In the genomic region with DNA sequence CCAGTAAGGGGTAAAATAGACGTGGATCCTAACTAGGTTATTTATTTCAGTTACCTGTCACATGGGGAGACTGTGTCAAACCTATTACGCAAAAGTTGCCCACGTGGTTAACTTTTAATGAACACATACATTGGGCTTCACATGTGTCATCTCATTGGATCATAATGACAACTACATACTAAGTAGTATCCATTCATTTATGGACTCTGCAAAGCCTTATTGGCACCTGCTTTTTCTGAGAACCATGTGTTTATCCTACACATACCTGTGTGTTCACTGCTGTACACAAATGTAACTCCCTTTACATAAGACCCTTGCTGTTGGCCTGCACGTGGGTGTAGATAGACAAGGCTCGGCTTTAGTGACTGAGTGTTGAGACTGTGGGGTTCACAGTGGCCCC, we compare ENCODE assay signal across 9 cellular contexts. TPM values are rescaled to one million over a fixed set of nuclear protein-coding genes. Genes with fewer than 3 reads are reported as not detected.
"Had no signal": no experiment of that assay in that cellular context is flagged by ENCODE, and none has a peak within 500 bp of the region (broad histone marks: within the 10 kb centered on the region; RNA-seq: fewer than 3 reads in every experiment).

No MANE protein-coding gene starts in this region.

- FAIRE-seq: G401.6, GM12878, GM12891, GM12892, GM18507, GM19239 had no signal

- H3K4me3 ChIP-seq: GM12878 had no signal

- ATAC-seq: GM12878 had no signal

- DNase-seq: GDM1, GF-D8 had no signal

RNA-seq across cellular contexts. Expression of gene BPIFA1, which starts 5.1 kb away (rescaled TPM):
- total RNA-seq: G401, GM12878 had no signal
- polyA plus RNA-seq: GM12878 had no signal

RNA-seq across cellular contexts. Expression of gene BPIFA3, which starts 23.8 kb away (rescaled TPM):
- total RNA-seq: G401, GM12878 had no signal
- polyA plus RNA-seq: GM12878 had no signal

RNA-seq across cellular contexts. Expression of gene BPIFB1, which starts 42.1 kb away (rescaled TPM):
- total RNA-seq: G401 had no signal
- polyA plus RNA-seq: GM12878 had no signal
